Comparison of ENCODE assay signal across 1 cellular context in genomic region chr10:132571565-132572544, GRCh38.
TF ChIP-seq lines count a peak whose summit lies in the region.

No MANE protein-coding gene starts in this region.

TF ChIP-seq in GM12878, 131 proteins besides CTCF, POLR2A, EP300 and RAD21 (continued from another document and continues in another):
- TF ChIP-seq CUX1 (IDR thresholded peaks at IDR 0.05; ENCODE audit: insufficient replicate concordance, low read depth, low read length) (peak; percentile 95), ZBTB11 (CRISPR knock-in tag; IDR thresholded peaks at IDR 0.05) (no peak), IKZF1 (conservative IDR thresholded peaks at IDR 0.05) (peak; percentile 94), IRF5 (IDR thresholded peaks at IDR 0.05; ENCODE audit: borderline replicate concordance) (no peak), ZSCAN29 (IDR thresholded peaks at IDR 0.05) (no peak), TBL1XR1 (IDR thresholded peaks at IDR 0.05; ENCODE audit: low read depth, low read length) (peak; percentile 77), NR2C1 (IDR thresholded peaks at IDR 0.05) (no peak), MLLT1 (IDR thresholded peaks at IDR 0.05) (peak; percentile 100), ESRRA (IDR thresholded peaks at IDR 0.05; ENCODE audit: low read length) (no peak), RCOR1 (conservative IDR thresholded peaks at IDR 0.05; ENCODE audit: low read depth, low read length) (no peak), ZNF592 (IDR thresholded peaks at IDR 0.05) (0 out of 2 replicates have a peak, but pooled peaks have one; percentile 25), SMC3 (IDR thresholded peaks at IDR 0.05; ENCODE audit: borderline replicate concordance, low read length) (no peak; the same call in 1 of the 2 replicates), CEBPB (IDR thresholded peaks at IDR 0.05; ENCODE audit: borderline replicate concordance in 1 of 2, low read depth in 2 of 2, low read length in 2 of 2) (no peak; a peak in 1 of 4 replicates), BCL3 (IDR thresholded peaks at IDR 0.05; ENCODE audit: borderline replicate concordance, insufficient read depth, low read depth, low read length, poor library complexity, severe bottlenecking) (peak; percentile 97), ELK1 (IDR thresholded peaks at IDR 0.05; ENCODE audit: low read depth, low read length) (0 out of 2 replicates have a peak, but pooled peaks have one; percentile 29), FOS (IDR thresholded peaks at IDR 0.05; ENCODE audit: borderline replicate concordance, extremely low read depth, insufficient read length) (no peak), E4F1 (IDR thresholded peaks at IDR 0.05; ENCODE audit: borderline replicate concordance, partially characterized antibody) (no peak), SP1 (IDR thresholded peaks at IDR 0.05; ENCODE audit: low read depth, low read length) (no peak), ATF2 (IDR thresholded peaks at IDR 0.05; ENCODE audit: low read length) (peak; percentile 94), PAX5 (IDR thresholded peaks at IDR 0.05; ENCODE audit: borderline replicate concordance, low read depth, low read length) (peak; percentile 78), SUZ12 (IDR thresholded peaks at IDR 0.05; ENCODE audit: unreplicated experiment) (no peak), EZH2 (IDR thresholded peaks at IDR 0.05; ENCODE audit: borderline replicate concordance, control insufficient read depth, low read depth, low read length) (no peak), ZNF24 (IDR thresholded peaks at IDR 0.05) (no peak), MYB (IDR thresholded peaks at IDR 0.05; ENCODE audit: borderline replicate concordance, low read depth, low read length) (no peak), MEF2B (IDR thresholded peaks at IDR 0.05; ENCODE audit: partially characterized antibody, poor library complexity, severe bottlenecking) (peak; percentile 100), SKIL (IDR thresholded peaks at IDR 0.05; ENCODE audit: low read depth, poor library complexity, severe bottlenecking) (peak; percentile 98)
